8 cellular contexts compared by ENCODE assay signal in genomic region chr11:93089474-93090102, GRCh38.
A peak's percentile ranks its signal among the peaks of the same experiment; 100 is the strongest.
DNase-seq lines count a peak whose midpoint lies in the region; FAIRE-seq and TF ChIP-seq lines count a peak whose summit lies in the region.

No MANE protein-coding gene starts in this region.

- no peaks in the 10 kb centered on the region for H3K27me3 ChIP-seq in mesendoderm (ENCODE audit: insufficient read depth, low read length, poor library complexity)

- H3K27me3 Mint-ChIP-seq in HFFc6 (ENCODE audit: insufficient read depth), result no peaks in the 10 kb centered on the region

- H2BK5ac ChIP-seq in mesendoderm (ENCODE audit: low read length), result no peak overlapping the region

- H3K4me1 ChIP-seq in mesendoderm (ENCODE audit: control insufficient read depth, low read depth, low read length), result no peaks in the 10 kb centered on the region

- no peak overlapping the region for H3K9ac ChIP-seq in mesendoderm (ENCODE audit: low read length)

- peaks cover 33% of the 10 kb centered on the region for H3K4me1 Mint-ChIP-seq in HFFc6 (ENCODE audit: low read depth)

- no peak overlapping the region for H3K4me2 ChIP-seq in mesendoderm (ENCODE audit: low read length)

- H2AK5ac ChIP-seq in mesendoderm (ENCODE audit: low read length), result no peak overlapping the region

- no peak overlapping the region for H2BK120ac ChIP-seq in mesendoderm (ENCODE audit: low read depth, low read length)

- H3K56ac ChIP-seq in mesendoderm (ENCODE audit: low read length), result no peak overlapping the region

- H3K18ac ChIP-seq in mesendoderm (ENCODE audit: low read length), result no peak overlapping the region

- no peak overlapping the region for H4K5ac ChIP-seq in mesendoderm (ENCODE audit: low read length)

- FAIRE-seq in GM12892 (lab: Jason Lieb, UNC), result no peak

- H3K4me3 ChIP-seq in mesendoderm (ENCODE audit: low read length), result no peak overlapping the region

- peak; percentile 78 for TF ChIP-seq CTCF in HFFc6 (IDR thresholded peaks at IDR 0.05)

- H3K27ac ChIP-seq in mesendoderm (ENCODE audit: low read depth, low read length), result no peak overlapping the region

- TF ChIP-seq POLR2A in GM12892 (IDR thresholded peaks at IDR 0.05; ENCODE audit: low read depth, low read length), result no peak

- no peak overlapping the region; the same call in 1 of the 2 replicates for H3K27ac Mint-ChIP-seq in HFFc6

- no peaks in the 10 kb centered on the region for H3K36me3 Mint-ChIP-seq in HFFc6 (ENCODE audit: low read depth)

- no peak overlapping the region for H3K23ac ChIP-seq in mesendoderm (ENCODE audit: low read length)

- DNase-seq in GM03348 (ENCODE audit: low spot score), result peak; percentile 61
- peak; percentile 60 for DNase-seq in HFFc6
- peak; percentile 56 for DNase-seq in NCI-H526 treated with DMSO at 0.1 percent for 48 hours (lab: John Stamatoyannopoulos, UW)
- peak; percentile 34 for DNase-seq in dermis blood vessel endothelial cell
- peak; percentile 97 for DNase-seq in mesendoderm
- no peak for DNase-seq in NK-92 treated with Interleukin-12 subunit alpha and Interleukin-12 subunit beta, amount 100 ng/mL, for 24 hours (lab: John Stamatoyannopoulos, UW)
- no peak for DNase-seq in effector CD8-positive, alpha-beta T cell (lab: John Stamatoyannopoulos, UW)
- no peak for DNase-seq in GM12892 (ENCODE audit: insufficient read length)

- H3K4ac ChIP-seq in mesendoderm (ENCODE audit: low read depth, low read length), result peak overlapping the region; percentile 43

- no peaks in the 10 kb centered on the region for H3K79me2 ChIP-seq in mesendoderm (ENCODE audit: control insufficient read depth, insufficient read depth, low read length)

- no peak overlapping the region for H2BK15ac ChIP-seq in mesendoderm (replicated peaks; ENCODE audit: low read depth)

- H3K9me3 Mint-ChIP-seq in HFFc6, result no peaks in the 10 kb centered on the region

- no peak overlapping the region for H3K4me3 Mint-ChIP-seq in HFFc6

- no peak overlapping the region for H4K8ac ChIP-seq in mesendoderm (ENCODE audit: low read depth, low read length)

- H3K36me3 ChIP-seq in mesendoderm (ENCODE audit: control insufficient read depth, insufficient read depth, low read length), result no peaks in the 10 kb centered on the region

- no CpG with 5 or more reads among the region's 5 CpGs for WGBS in mesendoderm (ENCODE audit: extremely low coverage, insufficient coverage, low lambda C conversion rate)

- no peaks in the 10 kb centered on the region for H3K79me1 ChIP-seq in mesendoderm (ENCODE audit: low read length)

Comparison
In these comparisons a context has a peak if more than half of its experiments do, and no peak if none do; other contexts are left out.
1. DNase-seq: peak in GM03348 (single experiment), HFFc6 (single experiment), NCI-H526 treated with DMSO at 0.1 percent for 48 hours (single experiment), dermis blood vessel endothelial cell (single experiment) and mesendoderm (single experiment); none in NK-92 treated with Interleukin-12 subunit alpha and Interleukin-12 subunit beta, amount 100 ng/mL, for 24 hours (single experiment), effector CD8-positive, alpha-beta T cell (single experiment) and GM12892 (single experiment).